Comparison of ENCODE assay signal across 9 cellular contexts in genomic region chr10:122114156-122114747, GRCh38.
DNase-seq lines count a peak whose midpoint lies in the region; ATAC-seq and TF ChIP-seq lines count a peak whose summit lies in the region.
"Had no signal": no experiment of that assay in that cellular context is flagged by ENCODE, and none has a peak within 500 bp of the region (broad histone marks: within the 10 kb centered on the region; RNA-seq: fewer than 3 reads in every experiment).

No MANE protein-coding gene starts in this region.

- H3K9me3 Mint-ChIP-seq in Caco-2 (ENCODE audit: unreplicated experiment) (no peaks in the 10 kb centered on the region), progenitor cell of endocrine pancreas (ENCODE audit: low read depth) (no peaks in the 10 kb centered on the region)

- TSS peak; percentile 31 for BruUV-seq in Caco-2 (replicated peaks; lab: Mats Ljungman, UMichigan)

- no peak for TF ChIP-seq CTCF in Caco-2 (IDR thresholded peaks at IDR 0.05; ENCODE audit: insufficient read depth in 1 of 2, low read depth in 1 of 2, low read length in 1 of 2, severe bottlenecking in 1 of 2, unreplicated experiment in 1 of 2)
- no peak for TF ChIP-seq CTCF in progenitor cell of endocrine pancreas (IDR thresholded peaks at IDR 0.05; ENCODE audit: unreplicated experiment)

- DNase-seq in Caco-2 (no peak), left cardiac atrium (peak; percentile 44), progenitor cell of endocrine pancreas (ENCODE audit: low spot score, unreplicated experiment) (no peak), kidney glomerular epithelial cell (lab: John Stamatoyannopoulos, UW) (no peak), NCI-H187 treated with DMSO at 0.1 percent for 48 hours (lab: John Stamatoyannopoulos, UW) (no peak), NK-92 (lab: John Stamatoyannopoulos, UW; ENCODE audit: unreplicated experiment) (no peak)
- no peak for DNase-seq in effector CD8-positive, alpha-beta T cell (lab: John Stamatoyannopoulos, UW)
- DNase-seq: Kasumi-1 had no signal

- H3K27ac Mint-ChIP-seq in Caco-2 (ENCODE audit: unreplicated experiment) (peak overlapping the region; percentile 61), progenitor cell of endocrine pancreas (peak overlapping the region; percentile 87)

- H3K9me3 ChIP-seq in Caco-2 = no peaks in the 10 kb centered on the region

- H3K4me1 Mint-ChIP-seq in Caco-2 (ENCODE audit: low read depth, unreplicated experiment) (peaks cover 23% of the 10 kb centered on the region), progenitor cell of endocrine pancreas (ENCODE audit: low read depth) (peaks cover 22% of the 10 kb centered on the region)

- H3K4me3 Mint-ChIP-seq in Caco-2 (ENCODE audit: unreplicated experiment) (peak overlapping the region; percentile 79), progenitor cell of endocrine pancreas (ENCODE audit: low read depth) (peak overlapping the region; percentile 69)

- H3K27me3 Mint-ChIP-seq in Caco-2 (ENCODE audit: insufficient read depth, unreplicated experiment) (no peaks in the 10 kb centered on the region), progenitor cell of endocrine pancreas (no peaks in the 10 kb centered on the region)

- H3K27ac ChIP-seq in adipose tissue (ENCODE audit: low read depth, low read length) = peak overlapping the region; percentile 96

- intact Hi-C loops in Caco-2 (cut with micrococcal nuclease; ENCODE audit: unreplicated experiment) = no loop called here
- intact Hi-C loops in left cardiac atrium (cut with DNase I) = loop anchor here (5.0 to 10.0 kb wide), 2 partner anchors 59 to 62 kb away; no protein-coding TSS in a partner anchor

- peaks cover 44% of the 10 kb centered on the region for H3K36me3 Mint-ChIP-seq in Caco-2 (ENCODE audit: insufficient read depth, unreplicated experiment)
- no peaks in the 10 kb centered on the region for H3K36me3 Mint-ChIP-seq in progenitor cell of endocrine pancreas (ENCODE audit: insufficient read depth)

- peak in 1 of 2 donors; percentile 0 for ATAC-seq in left cardiac atrium

- POLR2A ChIA-PET in Caco-2 (lab: Charles Lee) = no interaction called here

- peaks cover 16% of the 10 kb centered on the region for H3K4me1 ChIP-seq in Caco-2

- no peaks in the 10 kb centered on the region for H3K27me3 ChIP-seq in Caco-2 (replicated peaks; ENCODE audit: control insufficient read depth, insufficient read depth, low read length)

- WGBS in adipose tissue, 3 donors = 31 to 60% (median 48%) methylated on average over 13 of the region's 13 CpGs

- CTCF ChIA-PET in Caco-2 (lab: Charles Lee) = interaction anchor here (0.6 kb wide), 1 partner anchor 61 kb away, joined by 3 read pairs; no protein-coding TSS in a partner anchor

- H3K4me3 ChIP-seq in Caco-2 (ENCODE audit: low read depth, low read length) = peak overlapping the region; percentile 94

- H3K36me3 ChIP-seq in Caco-2 (ENCODE audit: control insufficient read depth, insufficient read depth, low read length) = no peaks in the 10 kb centered on the region; the same call in none of the 2 replicates
